Comparison of ENCODE assay signal across 24 cellular contexts in genomic region chr6:169341706-169342105, GRCh38.
"Had no signal": no experiment of that assay in that cellular context is flagged by ENCODE, and none has a peak within 500 bp of the region (broad histone marks: within the 10 kb centered on the region; RNA-seq: fewer than 3 reads in every experiment).

No MANE protein-coding gene starts in this region.

- H3K4me3 Mint-ChIP-seq: activated CD4-positive, alpha-beta T cell treated with anti-CD3 and anti-CD28 coated beads for 36 hours; activated CD8-positive, alpha-beta memory T cell treated with anti-CD3 and anti-CD28 coated beads, Interleukin-2, amount 10 ng/mL, durations not matched to agents 7 days and 5 days; activated CD8-positive, alpha-beta T cell treated with anti-CD3 and anti-CD28 coated beads, Interleukin-2, amount 10 ng/mL, durations not matched to agents 7 days and 5 days; activated naive CD8-positive, alpha-beta T cell; activated T-cell treated with anti-CD3 and anti-CD28 coated beads, Interleukin-2, amount 50 U/mL, for 72 hours; endodermal cell; mesothelial cell of epicardium; naive thymus-derived CD8-positive, alpha-beta T cell; neural crest cell; stimulated activated effector memory CD8-positive, alpha-beta T cell treated with anti-CD3 and anti-CD28 coated beads, Interleukin-12 subunit alpha, Interleukin-12 subunit beta, amount 100 ng/mL, for 72 hours; stimulated activated naive CD8-positive, alpha-beta T cell treated with anti-CD3 and anti-CD28 coated beads, Interleukin-15, Interleukin-2, amounts not matched to agents 100 ng/mL and 50 ng/mL, for 24 hours; T-helper 2 cell treated with Interferon-gamma antibody and Interleukin-4, amounts not matched to agents 5 μg/mL and 100 μg/mL, for 36 hours had no signal

- H3K4me3 ChIP-seq: cardiac muscle cell, gastrocnemius medialis had no signal

- H3K36me3 Mint-ChIP-seq: activated CD8-positive, alpha-beta memory T cell treated with anti-CD3 and anti-CD28 coated beads, Interleukin-2, amount 10 ng/mL, durations not matched to agents 7 days and 5 days; activated naive CD8-positive, alpha-beta T cell; mesothelial cell of epicardium; naive thymus-derived CD8-positive, alpha-beta T cell; stimulated activated effector memory CD8-positive, alpha-beta T cell treated with anti-CD3 and anti-CD28 coated beads, Interleukin-12 subunit alpha, Interleukin-12 subunit beta, amount 100 ng/mL, for 72 hours had no signal

- H3K36me3 ChIP-seq: cardiac muscle cell, gastrocnemius medialis had no signal

- H3K27ac ChIP-seq: cardiac muscle cell, gastrocnemius medialis had no signal

- H3K4me1 Mint-ChIP-seq: activated CD4-positive, alpha-beta T cell treated with anti-CD3 and anti-CD28 coated beads for 36 hours; activated CD8-positive, alpha-beta memory T cell treated with anti-CD3 and anti-CD28 coated beads, Interleukin-2, amount 10 ng/mL, durations not matched to agents 7 days and 5 days; naive thymus-derived CD8-positive, alpha-beta T cell; neural crest cell; stimulated activated effector memory CD8-positive, alpha-beta T cell treated with anti-CD3 and anti-CD28 coated beads, Interleukin-12 subunit alpha, Interleukin-12 subunit beta, amount 100 ng/mL, for 72 hours had no signal

- H3K27me3 ChIP-seq: cardiac muscle cell, gastrocnemius medialis had no signal

- ATAC-seq: activated CD4-positive, alpha-beta T cell treated with anti-CD3 and anti-CD28 coated beads for 36 hours; activated CD8-positive, alpha-beta memory T cell treated with anti-CD3 and anti-CD28 coated beads, Interleukin-2, amount 10 ng/mL, durations not matched to agents 7 days and 5 days; activated CD8-positive, alpha-beta T cell treated with anti-CD3 and anti-CD28 coated beads, Interleukin-2, amount 10 ng/mL, durations not matched to agents 7 days and 5 days; activated T-cell treated with anti-CD3 and anti-CD28 coated beads, Interleukin-2, amount 50 U/mL, for 72 hours; gastrocnemius medialis; left cardiac atrium; left ventricle myocardium superior; naive thymus-derived CD8-positive, alpha-beta T cell; right cardiac atrium; stimulated activated effector memory CD8-positive, alpha-beta T cell treated with anti-CD3 and anti-CD28 coated beads, Interleukin-12 subunit alpha, Interleukin-12 subunit beta, amount 100 ng/mL, for 72 hours had no signal

- H3K9me3 Mint-ChIP-seq: activated T-cell treated with anti-CD3 and anti-CD28 coated beads, Interleukin-2, amount 50 U/mL, for 72 hours; endodermal cell; naive thymus-derived CD8-positive, alpha-beta T cell; stimulated activated effector memory CD8-positive, alpha-beta T cell treated with anti-CD3 and anti-CD28 coated beads, Interleukin-12 subunit alpha, Interleukin-12 subunit beta, amount 100 ng/mL, for 72 hours; stimulated activated naive CD8-positive, alpha-beta T cell treated with anti-CD3 and anti-CD28 coated beads, Interleukin-15, Interleukin-2, amounts not matched to agents 100 ng/mL and 50 ng/mL, for 24 hours; T-helper 2 cell treated with Interferon-gamma antibody and Interleukin-4, amounts not matched to agents 5 μg/mL and 100 μg/mL, for 36 hours had no signal

- H3K4me1 ChIP-seq: gastrocnemius medialis had no signal

- DNase-seq: activated CD4-positive, alpha-beta T cell treated with anti-CD3 and anti-CD28 coated beads for 36 hours; activated CD4-positive, CD25-positive, alpha-beta regulatory T cell; activated CD8-positive, alpha-beta memory T cell treated with anti-CD3 and anti-CD28 coated beads, Interleukin-2, amount 10 ng/mL, durations not matched to agents 7 days and 5 days; activated CD8-positive, alpha-beta T cell treated with anti-CD3 and anti-CD28 coated beads, Interleukin-2, amount 10 ng/mL, durations not matched to agents 7 days and 5 days; activated naive CD4-positive, alpha-beta T cell; activated T-cell treated with anti-CD3 and anti-CD28 coated beads, Interleukin-2, amount 50 U/mL, for 72 hours; anterior cingulate cortex; endodermal cell; gastrocnemius medialis; glutamatergic neuron; left cardiac atrium; left ventricle myocardium superior; naive thymus-derived CD8-positive, alpha-beta T cell; right cardiac atrium; stimulated activated CD4-positive, alpha-beta T cell treated with anti-CD3 and anti-CD28 coated beads, Interleukin-12 subunit alpha, Interleukin-12 subunit beta, amount 100 ng/mL, for 4 hours; stimulated activated CD4-positive, alpha-beta T cell treated with anti-CD3 and anti-CD28 coated beads, Interleukin-4, amount 100 ng/mL, for 1 hour; T-helper 1 cell had no signal

- H3K9me3 ChIP-seq: gastrocnemius medialis had no signal

- H3K27ac Mint-ChIP-seq: activated CD4-positive, alpha-beta T cell treated with anti-CD3 and anti-CD28 coated beads for 36 hours; activated CD8-positive, alpha-beta memory T cell treated with anti-CD3 and anti-CD28 coated beads, Interleukin-2, amount 10 ng/mL, durations not matched to agents 7 days and 5 days; activated CD8-positive, alpha-beta T cell treated with anti-CD3 and anti-CD28 coated beads, Interleukin-2, amount 10 ng/mL, durations not matched to agents 7 days and 5 days; activated naive CD8-positive, alpha-beta T cell; activated T-cell treated with anti-CD3 and anti-CD28 coated beads, Interleukin-2, amount 50 U/mL, for 72 hours; endodermal cell; mesothelial cell of epicardium; naive thymus-derived CD8-positive, alpha-beta T cell; stimulated activated effector memory CD8-positive, alpha-beta T cell treated with anti-CD3 and anti-CD28 coated beads, Interleukin-12 subunit alpha, Interleukin-12 subunit beta, amount 100 ng/mL, for 72 hours; stimulated activated naive CD8-positive, alpha-beta T cell treated with anti-CD3 and anti-CD28 coated beads, Interleukin-15, Interleukin-2, amounts not matched to agents 100 ng/mL and 50 ng/mL, for 24 hours; T-helper 2 cell treated with Interferon-gamma antibody and Interleukin-4, amounts not matched to agents 5 μg/mL and 100 μg/mL, for 36 hours had no signal
